11 cellular contexts compared by ENCODE assay signal in the genomic region with DNA sequence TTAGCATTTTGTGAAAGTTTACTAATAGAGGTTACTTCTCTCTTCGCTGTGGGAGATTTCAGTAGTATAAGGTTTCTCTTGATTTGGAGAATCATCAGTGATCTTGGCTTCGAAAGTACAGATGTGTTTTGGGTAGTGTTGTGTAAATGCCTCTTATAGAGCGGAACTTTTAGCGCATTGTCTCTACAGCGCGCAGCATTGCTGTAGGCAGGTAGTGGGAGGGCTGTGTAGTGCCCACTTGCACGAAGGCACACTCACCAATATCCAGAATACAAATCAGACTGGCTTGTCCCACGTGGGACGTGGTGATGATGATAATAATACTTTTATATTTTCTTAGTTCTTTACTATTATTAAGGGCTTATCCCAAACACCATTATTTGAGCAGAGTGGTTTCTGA. TPM values are rescaled to one million over a fixed set of nuclear protein-coding genes. Genes with fewer than 3 reads are reported as not detected.
DNase-seq lines count a peak whose midpoint lies in the region; ATAC-seq and TF ChIP-seq lines count a peak whose summit lies in the region.
"Had no signal": no experiment of that assay in that cellular context is flagged by ENCODE, and none has a peak within 500 bp of the region (broad histone marks: within the 10 kb centered on the region; RNA-seq: fewer than 3 reads in every experiment).

No MANE protein-coding gene starts in this region.

- no peaks in the 10 kb centered on the region for H3K27me3 ChIP-seq in SK-N-SH (ENCODE audit: insufficient read depth)

- peak overlapping the region; percentile 67 for H3K27ac Mint-ChIP-seq in activated CD4-positive, alpha-beta memory T cell treated with anti-CD3 and anti-CD28 coated beads for 36 hours
- H3K27ac Mint-ChIP-seq in stimulated activated naive B cell treated with anti-CD40 and anti-IgM and Interleukin-4, amounts not matched to agents 10 μg/mL and 1 μg/mL and 100 μg/mL, for 72 hours: peak overlapping the region; percentile 86

- TF ChIP-seq RAD21 in SK-N-SH (IDR thresholded peaks at IDR 0.05; ENCODE audit: low read length): no peak

- H4K20me1 ChIP-seq in SK-N-SH (ENCODE audit: insufficient read depth): no peaks in the 10 kb centered on the region

- WGBS in SK-N-SH (ENCODE audit: low lambda C conversion rate): 79% methylated on average over 9 of the region's 9 CpGs

- CTCF ChIA-PET in SK-N-SH (lab: Yijun Ruan, JAX): interaction anchor here (1.3 kb wide), 1 partner anchor 25 kb away, joined by 3 read pairs; no protein-coding TSS in a partner anchor
- CTCF ChIA-PET in activated CD4-positive, alpha-beta memory T cell treated with anti-CD3 and anti-CD28 coated beads for 36 hours (lab: Charles Lee): interaction anchor here (1.2 to 5.3 kb wide), 3 partner anchors 131 to 301 kb away, joined by 4 to 61 read pairs (median 15); partner anchors contain the start of genes ADSL and TNRC6B

- DNase-seq in SK-N-SH: no peak
- DNase-seq in activated CD4-positive, alpha-beta memory T cell treated with anti-CD3 and anti-CD28 coated beads for 36 hours: peak; percentile 42
- no peak for DNase-seq in stimulated activated naive B cell treated with anti-CD40 and anti-IgM and Interleukin-4, amounts not matched to agents 10 μg/mL and 1 μg/mL and 100 μg/mL, for 72 hours
- DNase-seq in NK-92 (lab: John Stamatoyannopoulos, UW; ENCODE audit: unreplicated experiment): no peak
- DNase-seq: 8988T, NCI-H2107 had no signal

- ATAC-seq in SK-N-SH treated with all-trans-retinoic acid at 6 μM for 48 hours (no peak), GM21786 (IDR thresholded peaks at IDR 0.05; ENCODE audit: unreplicated experiment) (no peak), GM18858 (IDR thresholded peaks at IDR 0.05; ENCODE audit: unreplicated experiment) (no peak)
- ATAC-seq in stimulated activated naive B cell treated with anti-CD40 and anti-IgM and Interleukin-4, amounts not matched to agents 10 μg/mL and 1 μg/mL and 100 μg/mL, for 72 hours (replicated peaks): no peak

- TF ChIP-seq EP300 in SK-N-SH (IDR thresholded peaks at IDR 0.05; ENCODE audit: borderline replicate concordance in 1 of 2, low read depth in 1 of 2, low read length in 1 of 2): no peak

- H3K4me2 ChIP-seq in SK-N-SH: peak overlapping the region; percentile 79; the same call in 1 of the 2 replicates

- H3K4me1 ChIP-seq in SK-N-SH (ENCODE audit: control insufficient read depth in 1 of 2, insufficient read depth in 2 of 2, low read depth in 1 of 2, low read length in 1 of 2): peaks cover 4 to 6% of the 10 kb centered on the region in 2 experiments; a peak in 2 of 4 replicates

- H3K4me3 ChIP-seq in SK-N-SH (ENCODE audit: low read depth in 2 of 2, low read length in 1 of 2) (peak overlapping the region in 1 of 2 experiments; percentile 72; a peak in 2 of 4 replicates), iPS-11a (ENCODE audit: low read depth, low read length) (peak overlapping the region; percentile 88)

- peaks cover 4% of the 10 kb centered on the region for H3K36me3 Mint-ChIP-seq in activated CD4-positive, alpha-beta memory T cell treated with anti-CD3 and anti-CD28 coated beads for 36 hours
- peaks cover 1 to 8% of the 10 kb centered on the region in 2 donors for H3K36me3 Mint-ChIP-seq in stimulated activated naive B cell treated with anti-CD40 and anti-IgM and Interleukin-4, amounts not matched to agents 10 μg/mL and 1 μg/mL and 100 μg/mL, for 72 hours

- no peak overlapping the region for H3K9ac ChIP-seq in SK-N-SH

- H3K79me2 ChIP-seq in SK-N-SH (ENCODE audit: insufficient read depth): peaks cover 3% of the 10 kb centered on the region; the same call in 1 of the 2 replicates

- H3K27me3 Mint-ChIP-seq in activated CD4-positive, alpha-beta memory T cell treated with anti-CD3 and anti-CD28 coated beads for 36 hours: peaks cover 3% of the 10 kb centered on the region
- no peaks in the 10 kb centered on the region for H3K27me3 Mint-ChIP-seq in stimulated activated naive B cell treated with anti-CD40 and anti-IgM and Interleukin-4, amounts not matched to agents 10 μg/mL and 1 μg/mL and 100 μg/mL, for 72 hours

- H3K4me3 Mint-ChIP-seq in activated CD4-positive, alpha-beta memory T cell treated with anti-CD3 and anti-CD28 coated beads for 36 hours: peak overlapping the region; percentile 65
- H3K4me3 Mint-ChIP-seq in stimulated activated naive B cell treated with anti-CD40 and anti-IgM and Interleukin-4, amounts not matched to agents 10 μg/mL and 1 μg/mL and 100 μg/mL, for 72 hours: peak overlapping the region; percentile 62 to 79

- POLR2A ChIA-PET in SK-N-SH (lab: Yijun Ruan, JAX): no interaction called here
- POLR2A ChIA-PET in activated CD4-positive, alpha-beta memory T cell treated with anti-CD3 and anti-CD28 coated beads for 36 hours (lab: Charles Lee): interaction anchor here (0.6 to 1.2 kb wide), 3 partner anchors 9 to 302 kb away, joined by 3 to 4 read pairs (median 3); no protein-coding TSS in a partner anchor

- no peaks in the 10 kb centered on the region for H3K9me2 ChIP-seq in SK-N-SH

- no peak for TF ChIP-seq CTCF in SK-N-SH (IDR thresholded peaks at IDR 0.05)

- intact Hi-C loops in activated CD4-positive, alpha-beta memory T cell treated with anti-CD3 and anti-CD28 coated beads for 36 hours (cut with micrococcal nuclease): loop anchor here (10.0 kb wide), 1 partner anchor 809 kb away; the partner anchor contains the start of genes ST13 and XPNPEP3

- H3K9me3 Mint-ChIP-seq in activated CD4-positive, alpha-beta memory T cell treated with anti-CD3 and anti-CD28 coated beads for 36 hours: no peaks in the 10 kb centered on the region
- H3K9me3 Mint-ChIP-seq in stimulated activated naive B cell treated with anti-CD40 and anti-IgM and Interleukin-4, amounts not matched to agents 10 μg/mL and 1 μg/mL and 100 μg/mL, for 72 hours: no peaks in the 10 kb centered on the region

- H2AFZ ChIP-seq in SK-N-SH (ENCODE audit: low read depth): 0 out of 2 replicates have a peak overlapping the region, but pooled peaks have one; percentile 46

- H3K9me3 ChIP-seq in SK-N-SH: no peaks in the 10 kb centered on the region

- H3K36me3 ChIP-seq in SK-N-SH (replicated peaks in 1 of 2; ENCODE audit: control insufficient read depth in 1 of 2, insufficient read depth in 2 of 2, low read length in 1 of 2): no peaks in the 10 kb centered on the region

- peaks cover 41% of the 10 kb centered on the region for H3K4me1 Mint-ChIP-seq in activated CD4-positive, alpha-beta memory T cell treated with anti-CD3 and anti-CD28 coated beads for 36 hours (ENCODE audit: low read depth)
- peaks cover 32 to 63% of the 10 kb centered on the region in 2 donors for H3K4me1 Mint-ChIP-seq in stimulated activated naive B cell treated with anti-CD40 and anti-IgM and Interleukin-4, amounts not matched to agents 10 μg/mL and 1 μg/mL and 100 μg/mL, for 72 hours

- no peak overlapping the region for H3K27ac ChIP-seq in SK-N-SH (ENCODE audit: low read depth in 2 of 2, low read length in 1 of 2)

- no peaks in the 10 kb centered on the region for H3F3A ChIP-seq in SK-N-SH (replicated peaks; ENCODE audit: insufficient read depth)

TF ChIP-seq in SK-N-SH, 30 proteins besides CTCF, POLR2A, EP300 and RAD21:
- TF ChIP-seq FOXJ3 (CRISPR knock-in tag; IDR thresholded peaks at IDR 0.05) (no peak), MEF2A (IDR thresholded peaks at IDR 0.05; ENCODE audit: borderline replicate concordance, low read depth) (no peak)

TF ChIP-seq in SK-N-SH treated with all-trans-retinoic acid at 6 μM for 48 hours, 23 proteins besides CTCF, POLR2A, EP300 and RAD21 (continues in another document):
- TF ChIP-seq PPARA (CRISPR knock-in tag; IDR thresholded peaks at IDR 0.05; ENCODE audit: borderline replicate concordance) (no peak), ARNTL (CRISPR knock-in tag; IDR thresholded peaks at IDR 0.05; ENCODE audit: borderline replicate concordance, low read depth) (no peak), ZNF8 (CRISPR knock-in tag; IDR thresholded peaks at IDR 0.05) (no peak), ZNF70 (CRISPR knock-in tag; IDR thresholded peaks at IDR 0.05) (no peak), TCF4 (CRISPR knock-in tag; IDR thresholded peaks at IDR 0.05; ENCODE audit: borderline replicate concordance) (no peak), ZFP30 (CRISPR knock-in tag; IDR thresholded peaks at IDR 0.05) (no peak), RARB (CRISPR knock-in tag; IDR thresholded peaks at IDR 0.05) (no peak), ESRRG (CRISPR knock-in tag; IDR thresholded peaks at IDR 0.05) (no peak), TOX (CRISPR knock-in tag; IDR thresholded peaks at IDR 0.05; ENCODE audit: borderline replicate concordance) (no peak), BACH2 (CRISPR knock-in tag; IDR thresholded peaks at IDR 0.05; ENCODE audit: borderline replicate concordance) (no peak), OSR1 (CRISPR knock-in tag; IDR thresholded peaks at IDR 0.05) (no peak), ZFP3 (CRISPR knock-in tag; IDR thresholded peaks at IDR 0.05) (no peak)
- TF ChIP-seq, protein P1, sequence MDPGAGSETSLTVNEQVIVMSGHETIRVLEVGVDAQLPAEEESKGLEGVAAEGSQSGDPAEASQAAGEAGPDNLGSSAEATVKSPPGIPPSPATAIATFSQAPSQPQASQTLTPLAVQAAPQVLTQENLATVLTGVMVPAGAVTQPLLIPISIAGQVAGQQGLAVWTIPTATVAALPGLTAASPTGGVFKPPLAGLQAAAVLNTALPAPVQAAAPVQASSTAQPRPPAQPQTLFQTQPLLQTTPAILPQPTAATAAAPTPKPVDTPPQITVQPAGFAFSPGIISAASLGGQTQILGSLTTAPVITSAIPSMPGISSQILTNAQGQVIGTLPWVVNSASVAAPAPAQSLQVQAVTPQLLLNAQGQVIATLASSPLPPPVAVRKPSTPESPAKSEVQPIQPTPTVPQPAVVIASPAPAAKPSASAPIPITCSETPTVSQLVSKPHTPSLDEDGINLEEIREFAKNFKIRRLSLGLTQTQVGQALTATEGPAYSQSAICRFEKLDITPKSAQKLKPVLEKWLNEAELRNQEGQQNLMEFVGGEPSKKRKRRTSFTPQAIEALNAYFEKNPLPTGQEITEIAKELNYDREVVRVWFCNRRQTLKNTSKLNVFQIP (CRISPR knock-in tag; IDR thresholded peaks at IDR 0.05; ENCODE audit: borderline replicate concordance, low read depth): no peak

RNA-seq across cellular contexts. Expression of gene FAM83F, which starts 51.4 kb away (rescaled TPM):
- polyA plus RNA-seq in SK-N-SH (2012; rRNA removed): not detected in 2 replicates
- polyA plus RNA-seq in SK-N-SH (2012; cell fraction: cytosol; rRNA removed): not detected in 2 replicates
- polyA plus RNA-seq in SK-N-SH (2012; cell fraction: nucleus; rRNA removed): not detected in 2 replicates
- total RNA-seq in activated CD4-positive, alpha-beta memory T cell treated with anti-CD3 and anti-CD28 coated beads for 36 hours: under 1 TPM; 0.26 to 0.41 TPM
- total RNA-seq: fibroblast of villous mesenchyme had no signal
